ENCODE assay signal across 1 cellular context in the genomic region with DNA sequence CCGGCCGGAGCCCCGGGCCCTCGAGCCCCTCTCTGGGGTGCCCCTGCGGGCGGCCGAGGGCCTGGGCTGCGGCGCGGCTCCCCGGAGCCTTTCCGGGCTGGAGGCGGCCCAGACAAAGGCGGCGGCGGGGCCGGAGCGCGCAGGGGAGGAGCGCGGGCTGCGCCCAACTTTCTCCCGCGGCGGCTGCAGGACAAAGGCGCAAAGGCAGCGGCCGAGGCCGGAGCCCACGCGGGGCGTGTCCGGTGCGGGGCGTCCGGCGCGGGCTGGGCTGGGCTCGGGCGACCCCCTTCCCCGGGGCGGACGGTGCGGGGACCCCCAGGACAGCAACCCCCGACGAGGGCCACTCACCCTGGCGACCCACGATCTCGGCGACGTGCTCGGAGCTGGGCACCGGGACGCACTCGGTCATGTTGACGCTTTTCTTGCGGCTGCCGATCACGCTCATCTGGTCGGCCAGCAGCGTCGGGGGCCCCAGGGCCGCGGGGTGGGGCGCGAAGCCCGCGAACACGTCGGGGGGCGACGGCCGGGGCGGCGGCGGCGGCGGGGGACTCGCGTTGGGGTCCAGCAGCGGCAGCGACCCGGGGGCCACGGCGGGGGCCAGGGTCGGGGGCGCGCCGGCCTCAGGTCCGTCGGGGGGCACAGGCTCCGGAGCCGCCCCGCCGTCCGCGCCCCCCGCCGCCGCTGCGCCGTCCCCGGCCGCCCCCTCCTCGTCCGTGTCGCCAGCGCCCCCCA.
TF ChIP-seq lines count a peak whose summit lies in the region.

No MANE protein-coding gene starts in this region.

TF ChIP-seq in H1, 55 proteins besides CTCF, POLR2A, EP300 and RAD21:
- TF ChIP-seq TBP (IDR thresholded peaks at IDR 0.05; ENCODE audit: low read depth, low read length) (no peak), NRF1 (IDR thresholded peaks at IDR 0.05; ENCODE audit: low read depth, low read length) (no peak), ATF3 (IDR thresholded peaks at IDR 0.05; ENCODE audit: insufficient read depth, low read depth, low read length) (no peak), RNF2 (IDR thresholded peaks at IDR 0.05; ENCODE audit: borderline replicate concordance, low read depth, low read length, missing control alignments, poor library complexity, severe bottlenecking) (no peak), ZNF274 (IDR thresholded peaks at IDR 0.05; ENCODE audit: borderline replicate concordance, extremely low read depth, low read length) (no peak), CEBPB (IDR thresholded peaks at IDR 0.05; ENCODE audit: low read depth, low read length) (no peak), BACH1 (IDR thresholded peaks at IDR 0.05; ENCODE audit: low read length) (0 out of 2 replicates have a peak, but pooled peaks have one; percentile 6), E2F6 (IDR thresholded peaks at IDR 0.05) (no peak), JUND (IDR thresholded peaks at IDR 0.05; ENCODE audit: low read length) (no peak), TAF1 (IDR thresholded peaks at IDR 0.05; ENCODE audit: low read depth, low read length) (peak; percentile 8), GTF2F1 (IDR thresholded peaks at IDR 0.05; ENCODE audit: borderline replicate concordance, low read depth, low read length) (no peak), TAF7 (optimal IDR thresholded peaks at IDR 0.05; ENCODE audit: borderline replicate concordance, low read depth, low read length) (peak; percentile 27), TEAD4 (IDR thresholded peaks at IDR 0.05; ENCODE audit: low read depth, low read length) (no peak), POLR2AphosphoS5 (IDR thresholded peaks at IDR 0.05; ENCODE audit: low read depth, low read length) (peak; percentile 70; the same call in 1 of the 2 replicates), RFX5 (IDR thresholded peaks at IDR 0.05; ENCODE audit: borderline replicate concordance, low read depth, low read length) (no peak), EZH2 (IDR thresholded peaks at IDR 0.05; ENCODE audit: low read depth, low read length, severe bottlenecking) (no peak), KDM4A (IDR thresholded peaks at IDR 0.05; ENCODE audit: low read depth, low read length, severe bottlenecking) (no peak), SP4 (IDR thresholded peaks at IDR 0.05; ENCODE audit: low read length) (no peak), CREB1 (IDR thresholded peaks at IDR 0.05) (no peak), CBX5 (IDR thresholded peaks at IDR 0.05; ENCODE audit: low read depth, low read length) (no peak), JUN (IDR thresholded peaks at IDR 0.05; ENCODE audit: low read depth, low read length) (no peak), RXRA (IDR thresholded peaks at IDR 0.05; ENCODE audit: insufficient read depth, low read depth, low read length) (no peak), RBBP5 (IDR thresholded peaks at IDR 0.05; ENCODE audit: borderline replicate concordance, low read depth, low read length) (no peak), SP2 (IDR thresholded peaks at IDR 0.05; ENCODE audit: low read length) (no peak), SRF (IDR thresholded peaks at IDR 0.05; ENCODE audit: low read depth, low read length) (no peak), MAFK (IDR thresholded peaks at IDR 0.05; ENCODE audit: low read depth, low read length) (no peak), CHD1 (IDR thresholded peaks at IDR 0.05; ENCODE audit: low read depth, low read length) (no peak), KDM5A (IDR thresholded peaks at IDR 0.05; ENCODE audit: low read length) (no peak), CTBP2 (IDR thresholded peaks at IDR 0.05; ENCODE audit: borderline replicate concordance, insufficient read depth, insufficient read length, low read length) (no peak), POU5F1 (IDR thresholded peaks at IDR 0.05; ENCODE audit: low read depth, low read length) (no peak), SIRT6 (IDR thresholded peaks at IDR 0.05; ENCODE audit: low read length) (no peak), SP1 (IDR thresholded peaks at IDR 0.05; ENCODE audit: low read depth, low read length) (no peak), SIX5 (IDR thresholded peaks at IDR 0.05; ENCODE audit: low read depth, low read length) (no peak), ASH2L (IDR thresholded peaks at IDR 0.05; ENCODE audit: low read length) (no peak), CHD2 (IDR thresholded peaks at IDR 0.05; ENCODE audit: low read length) (no peak), PHF8 (conservative IDR thresholded peaks at IDR 0.05; ENCODE audit: low read depth, low read length) (0 out of 2 replicates have a peak, but pooled peaks have one; percentile 51), HDAC2 (IDR thresholded peaks at IDR 0.05; ENCODE audit: borderline replicate concordance in 1 of 2, low read depth in 2 of 2, low read length in 2 of 2) (no peak; a peak in 1 of 4 replicates), BCL11A (IDR thresholded peaks at IDR 0.05; ENCODE audit: low read depth in 2 of 2, low read length in 2 of 2) (no peak), SIN3A (conservative IDR thresholded peaks at IDR 0.05 in 1 of 2, IDR thresholded peaks at IDR 0.05 in 1 of 2; ENCODE audit: low read depth in 1 of 2, low read length in 2 of 2) (no peak), YY1 (IDR thresholded peaks at IDR 0.05; ENCODE audit: low read depth, low read length) (no peak), GABPA (IDR thresholded peaks at IDR 0.05; ENCODE audit: borderline replicate concordance, insufficient read depth, low read length) (no peak)
- TF ChIP-seq, protein P1, sequence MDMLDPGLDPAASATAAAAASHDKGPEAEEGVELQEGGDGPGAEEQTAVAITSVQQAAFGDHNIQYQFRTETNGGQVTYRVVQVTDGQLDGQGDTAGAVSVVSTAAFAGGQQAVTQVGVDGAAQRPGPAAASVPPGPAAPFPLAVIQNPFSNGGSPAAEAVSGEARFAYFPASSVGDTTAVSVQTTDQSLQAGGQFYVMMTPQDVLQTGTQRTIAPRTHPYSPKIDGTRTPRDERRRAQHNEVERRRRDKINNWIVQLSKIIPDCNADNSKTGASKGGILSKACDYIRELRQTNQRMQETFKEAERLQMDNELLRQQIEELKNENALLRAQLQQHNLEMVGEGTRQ (IDR thresholded peaks at IDR 0.05; ENCODE audit: low read length): no peak
- TF ChIP-seq, protein P2, sequence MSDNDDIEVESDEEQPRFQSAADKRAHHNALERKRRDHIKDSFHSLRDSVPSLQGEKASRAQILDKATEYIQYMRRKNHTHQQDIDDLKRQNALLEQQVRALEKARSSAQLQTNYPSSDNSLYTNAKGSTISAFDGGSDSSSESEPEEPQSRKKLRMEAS (IDR thresholded peaks at IDR 0.05): no peak
- TF ChIP-seq, protein P3, sequence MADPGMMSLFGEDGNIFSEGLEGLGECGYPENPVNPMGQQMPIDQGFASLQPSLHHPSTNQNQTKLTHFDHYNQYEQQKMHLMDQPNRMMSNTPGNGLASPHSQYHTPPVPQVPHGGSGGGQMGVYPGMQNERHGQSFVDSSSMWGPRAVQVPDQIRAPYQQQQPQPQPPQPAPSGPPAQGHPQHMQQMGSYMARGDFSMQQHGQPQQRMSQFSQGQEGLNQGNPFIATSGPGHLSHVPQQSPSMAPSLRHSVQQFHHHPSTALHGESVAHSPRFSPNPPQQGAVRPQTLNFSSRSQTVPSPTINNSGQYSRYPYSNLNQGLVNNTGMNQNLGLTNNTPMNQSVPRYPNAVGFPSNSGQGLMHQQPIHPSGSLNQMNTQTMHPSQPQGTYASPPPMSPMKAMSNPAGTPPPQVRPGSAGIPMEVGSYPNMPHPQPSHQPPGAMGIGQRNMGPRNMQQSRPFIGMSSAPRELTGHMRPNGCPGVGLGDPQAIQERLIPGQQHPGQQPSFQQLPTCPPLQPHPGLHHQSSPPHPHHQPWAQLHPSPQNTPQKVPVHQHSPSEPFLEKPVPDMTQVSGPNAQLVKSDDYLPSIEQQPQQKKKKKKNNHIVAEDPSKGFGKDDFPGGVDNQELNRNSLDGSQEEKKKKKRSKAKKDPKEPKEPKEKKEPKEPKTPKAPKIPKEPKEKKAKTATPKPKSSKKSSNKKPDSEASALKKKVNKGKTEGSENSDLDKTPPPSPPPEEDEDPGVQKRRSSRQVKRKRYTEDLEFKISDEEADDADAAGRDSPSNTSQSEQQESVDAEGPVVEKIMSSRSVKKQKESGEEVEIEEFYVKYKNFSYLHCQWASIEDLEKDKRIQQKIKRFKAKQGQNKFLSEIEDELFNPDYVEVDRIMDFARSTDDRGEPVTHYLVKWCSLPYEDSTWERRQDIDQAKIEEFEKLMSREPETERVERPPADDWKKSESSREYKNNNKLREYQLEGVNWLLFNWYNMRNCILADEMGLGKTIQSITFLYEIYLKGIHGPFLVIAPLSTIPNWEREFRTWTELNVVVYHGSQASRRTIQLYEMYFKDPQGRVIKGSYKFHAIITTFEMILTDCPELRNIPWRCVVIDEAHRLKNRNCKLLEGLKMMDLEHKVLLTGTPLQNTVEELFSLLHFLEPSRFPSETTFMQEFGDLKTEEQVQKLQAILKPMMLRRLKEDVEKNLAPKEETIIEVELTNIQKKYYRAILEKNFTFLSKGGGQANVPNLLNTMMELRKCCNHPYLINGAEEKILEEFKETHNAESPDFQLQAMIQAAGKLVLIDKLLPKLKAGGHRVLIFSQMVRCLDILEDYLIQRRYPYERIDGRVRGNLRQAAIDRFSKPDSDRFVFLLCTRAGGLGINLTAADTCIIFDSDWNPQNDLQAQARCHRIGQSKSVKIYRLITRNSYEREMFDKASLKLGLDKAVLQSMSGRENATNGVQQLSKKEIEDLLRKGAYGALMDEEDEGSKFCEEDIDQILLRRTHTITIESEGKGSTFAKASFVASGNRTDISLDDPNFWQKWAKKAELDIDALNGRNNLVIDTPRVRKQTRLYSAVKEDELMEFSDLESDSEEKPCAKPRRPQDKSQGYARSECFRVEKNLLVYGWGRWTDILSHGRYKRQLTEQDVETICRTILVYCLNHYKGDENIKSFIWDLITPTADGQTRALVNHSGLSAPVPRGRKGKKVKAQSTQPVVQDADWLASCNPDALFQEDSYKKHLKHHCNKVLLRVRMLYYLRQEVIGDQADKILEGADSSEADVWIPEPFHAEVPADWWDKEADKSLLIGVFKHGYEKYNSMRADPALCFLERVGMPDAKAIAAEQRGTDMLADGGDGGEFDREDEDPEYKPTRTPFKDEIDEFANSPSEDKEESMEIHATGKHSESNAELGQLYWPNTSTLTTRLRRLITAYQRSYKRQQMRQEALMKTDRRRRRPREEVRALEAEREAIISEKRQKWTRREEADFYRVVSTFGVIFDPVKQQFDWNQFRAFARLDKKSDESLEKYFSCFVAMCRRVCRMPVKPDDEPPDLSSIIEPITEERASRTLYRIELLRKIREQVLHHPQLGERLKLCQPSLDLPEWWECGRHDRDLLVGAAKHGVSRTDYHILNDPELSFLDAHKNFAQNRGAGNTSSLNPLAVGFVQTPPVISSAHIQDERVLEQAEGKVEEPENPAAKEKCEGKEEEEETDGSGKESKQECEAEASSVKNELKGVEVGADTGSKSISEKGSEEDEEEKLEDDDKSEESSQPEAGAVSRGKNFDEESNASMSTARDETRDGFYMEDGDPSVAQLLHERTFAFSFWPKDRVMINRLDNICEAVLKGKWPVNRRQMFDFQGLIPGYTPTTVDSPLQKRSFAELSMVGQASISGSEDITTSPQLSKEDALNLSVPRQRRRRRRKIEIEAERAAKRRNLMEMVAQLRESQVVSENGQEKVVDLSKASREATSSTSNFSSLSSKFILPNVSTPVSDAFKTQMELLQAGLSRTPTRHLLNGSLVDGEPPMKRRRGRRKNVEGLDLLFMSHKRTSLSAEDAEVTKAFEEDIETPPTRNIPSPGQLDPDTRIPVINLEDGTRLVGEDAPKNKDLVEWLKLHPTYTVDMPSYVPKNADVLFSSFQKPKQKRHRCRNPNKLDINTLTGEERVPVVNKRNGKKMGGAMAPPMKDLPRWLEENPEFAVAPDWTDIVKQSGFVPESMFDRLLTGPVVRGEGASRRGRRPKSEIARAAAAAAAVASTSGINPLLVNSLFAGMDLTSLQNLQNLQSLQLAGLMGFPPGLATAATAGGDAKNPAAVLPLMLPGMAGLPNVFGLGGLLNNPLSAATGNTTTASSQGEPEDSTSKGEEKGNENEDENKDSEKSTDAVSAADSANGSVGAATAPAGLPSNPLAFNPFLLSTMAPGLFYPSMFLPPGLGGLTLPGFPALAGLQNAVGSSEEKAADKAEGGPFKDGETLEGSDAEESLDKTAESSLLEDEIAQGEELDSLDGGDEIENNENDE (IDR thresholded peaks at IDR 0.05; ENCODE audit: insufficient replicate concordance, low read length): no peak
